Comparison of ENCODE assay signal across 11 cellular contexts in genomic region chr19:18174983-18175382, GRCh38. TPM values are rescaled to one million over a fixed set of nuclear protein-coding genes. Genes with fewer than 3 reads are reported as not detected.
A peak's percentile ranks its signal among the peaks of the same experiment; 100 is the strongest.
DNase-seq lines count a peak whose midpoint lies in the region; ATAC-seq and TF ChIP-seq lines count a peak whose summit lies in the region.
"Had no signal": no experiment of that assay in that cellular context is flagged by ENCODE, and none has a peak within 500 bp of the region (broad histone marks: within the 10 kb centered on the region; RNA-seq: fewer than 3 reads in every experiment).

No MANE protein-coding gene starts in this region.

- H3K27me3 ChIP-seq in duodenal mucosa (ENCODE audit: control insufficient read depth in 1 of 2, insufficient read depth in 2 of 2, low read length in 2 of 2) (no peaks in the 10 kb centered on the region), aorta (ENCODE audit: control insufficient read depth in 1 of 2, insufficient read depth in 2 of 2, low read length in 1 of 2) (no peaks in the 10 kb centered on the region)
- no peaks in the 10 kb centered on the region for H3K27me3 ChIP-seq in effector memory CD4-positive, alpha-beta T cell (replicated peaks; ENCODE audit: control insufficient read depth, insufficient read depth, low read length, poor library complexity, severe bottlenecking)
- H3K27me3 ChIP-seq: ovary, uterus had no signal

- H2AFZ ChIP-seq in OCI-LY7 (ENCODE audit: low read length), result no peak overlapping the region

- DNase-seq in OCI-LY7 (ENCODE audit: low spot score) (no peak), retinal pigment epithelial cell (ENCODE audit: low read depth) (no peak), aorta (no peak), Ammon's horn (ENCODE audit: low spot score) (no peak)
- no peak for DNase-seq in effector memory CD4-positive, alpha-beta T cell
- DNase-seq: erythroblast, NCI-H1436 treated with DMSO at 0.1 percent for 48 hours, ovary, uterus had no signal

- ATAC-seq in aorta (ENCODE audit: low FRiP score), result no peak

- peak overlapping the region; percentile 93 for H3K27ac ChIP-seq in OCI-LY7 (ENCODE audit: low read depth, low read length, poor library complexity, severe bottlenecking)
- H3K27ac ChIP-seq in duodenal mucosa (ENCODE audit: low read depth, low read length), result no peak overlapping the region
- no peak overlapping the region for H3K27ac ChIP-seq in aorta (ENCODE audit: low read depth in 1 of 2, low read length in 2 of 2)
- H3K27ac ChIP-seq in effector memory CD4-positive, alpha-beta T cell (ENCODE audit: insufficient read depth, low read length, poor library complexity, severe bottlenecking), result no peak overlapping the region
- H3K27ac ChIP-seq: ovary had no signal

- TF ChIP-seq CTCF in GM12875 (IDR thresholded peaks at IDR 0.05; ENCODE audit: borderline replicate concordance, insufficient read depth, low read depth, low read length) (no peak), OCI-LY7 (conservative IDR thresholded peaks at IDR 0.05; ENCODE audit: low read length) (no peak), retinal pigment epithelial cell (conservative IDR thresholded peaks at IDR 0.05; ENCODE audit: low read depth, low read length) (no peak)

- WGBS in aorta, 2 donors, result 81 to 83% methylated on average over 11 of the region's 11 CpGs

- POLR2A ChIA-PET in OCI-LY7 (lab: Charles Lee), result interaction anchor here (0.7 to 1.0 kb wide), 3 partner anchors 8 to 17 kb away, joined by 3 to 4 read pairs (median 3); no protein-coding TSS in a partner anchor

- H3K9me2 ChIP-seq in OCI-LY7 (ENCODE audit: insufficient read depth, low read length), result no peaks in the 10 kb centered on the region

- CTCF ChIA-PET in OCI-LY7 (lab: Charles Lee; ENCODE audit: unreplicated experiment), result no interaction called here

- H3K79me2 ChIP-seq in OCI-LY7 (ENCODE audit: insufficient read depth, low read depth, low read length), result peaks cover 24% of the 10 kb centered on the region

- BruUV-seq in OCI-LY7 (replicated peaks; lab: Mats Ljungman, UMichigan), result no TSS peak

- H3K9ac ChIP-seq in duodenal mucosa (ENCODE audit: low read depth in 1 of 2, low read length in 2 of 2), result peak overlapping the region; percentile 79 to 91

- H3K36me3 ChIP-seq in OCI-LY7 (ENCODE audit: insufficient read depth, low read length) (peaks cover 42% of the 10 kb centered on the region), duodenal mucosa (ENCODE audit: control insufficient read depth in 1 of 2, insufficient read depth in 2 of 2, low read length in 2 of 2) (peaks cover 5 to 17% of the 10 kb centered on the region in 2 donors), aorta (ENCODE audit: control insufficient read depth in 1 of 2, insufficient read depth in 2 of 2, low read length in 1 of 2) (no peaks in the 10 kb centered on the region)
- H3K36me3 ChIP-seq in effector memory CD4-positive, alpha-beta T cell (ENCODE audit: control insufficient read depth, insufficient read depth, low read length), result no peaks in the 10 kb centered on the region
- H3K36me3 ChIP-seq: ovary, uterus had no signal

- H3K4me3 ChIP-seq in GM12875 (ENCODE audit: low read depth, low read length) (peak overlapping the region; percentile 68), OCI-LY7 (ENCODE audit: low read depth, low read length, poor library complexity, severe bottlenecking) (peak overlapping the region; percentile 88), duodenal mucosa (ENCODE audit: low read depth in 1 of 2, low read length in 2 of 2) (peak overlapping the region; percentile 88 to 92), retinal pigment epithelial cell (ENCODE audit: low read length) (peak overlapping the region; percentile 1), aorta (ENCODE audit: low read length in 2 of 2) (no peak overlapping the region)
- H3K4me3 ChIP-seq in effector memory CD4-positive, alpha-beta T cell (ENCODE audit: insufficient read depth, low read depth, low read length, poor library complexity, severe bottlenecking), result no peak overlapping the region

- H3K4me1 ChIP-seq in OCI-LY7 (ENCODE audit: insufficient read depth, low read length, poor library complexity, severe bottlenecking), result peaks cover 50% of the 10 kb centered on the region
- H3K4me1 ChIP-seq in duodenal mucosa (ENCODE audit: control insufficient read depth in 1 of 2, insufficient read depth in 2 of 2, low read length in 2 of 2), result peaks cover 18 to 23% of the 10 kb centered on the region in 2 donors
- no peaks in the 10 kb centered on the region for H3K4me1 ChIP-seq in aorta (ENCODE audit: control insufficient read depth in 1 of 2, insufficient read depth in 2 of 2, low read length in 2 of 2)
- peaks cover 4% of the 10 kb centered on the region for H3K4me1 ChIP-seq in effector memory CD4-positive, alpha-beta T cell (ENCODE audit: control insufficient read depth, insufficient read depth, low read length, poor library complexity, severe bottlenecking)

- intact Hi-C loops in OCI-LY7 (cut with micrococcal nuclease; ENCODE audit: unreplicated experiment), result no loop called here
- intact Hi-C loops in aorta (cut with DNase I), result no loop called here

- H3K4me2 ChIP-seq in OCI-LY7 (ENCODE audit: low read length), result peak overlapping the region; percentile 100

- H4K20me1 ChIP-seq in OCI-LY7 (ENCODE audit: insufficient read depth, low read length), result peaks cover 6% of the 10 kb centered on the region; the same call in 1 of the 2 replicates

- H3K9me3 ChIP-seq in OCI-LY7 (ENCODE audit: low read length) (no peaks in the 10 kb centered on the region), duodenal mucosa (ENCODE audit: control insufficient read depth in 1 of 2, low read length in 2 of 2) (no peaks in the 10 kb centered on the region), aorta (ENCODE audit: control insufficient read depth, low read length) (no peaks in the 10 kb centered on the region)
- no peaks in the 10 kb centered on the region for H3K9me3 ChIP-seq in effector memory CD4-positive, alpha-beta T cell (ENCODE audit: control insufficient read depth, low read length)
- H3K9me3 ChIP-seq: ovary, uterus had no signal

RNA-seq across cellular contexts. Expression of gene IFI30, which starts 1.4 kb away (rescaled TPM):
- total RNA-seq in OCI-LY7 (2014; rRNA removed; shearing (Covaris generic)), result 141 and 195 TPM in 2 replicates
- total RNA-seq in OCI-LY7 (2022) (117 and 170 TPM in 2 replicates), aorta (10 to 100 TPM; 85.2 to 92.7 TPM)
- 100 to 1,000 TPM in 1 of 2 donors, 10 to 100 TPM in 1; 35.0 to 107 TPM for polyA plus RNA-seq in aorta

RNA-seq across cellular contexts. Expression of gene MPV17L2, which starts 18.0 kb away (rescaled TPM):
- total RNA-seq in OCI-LY7 (2014; rRNA removed; shearing (Covaris generic)), result 21.9 and 23.7 TPM in 2 replicates
- total RNA-seq in OCI-LY7 (2022) (18.1 and 22.6 TPM in 2 replicates), aorta (1 to 10 TPM; 5.7 to 6.2 TPM)
- 10 to 100 TPM in 1 of 2 donors, 1 to 10 TPM in 1; 6.1 to 12.2 TPM for polyA plus RNA-seq in aorta

RNA-seq across cellular contexts. Expression of gene PIK3R2, which starts 22.0 kb away (rescaled TPM):
- 1.6 and 3.2 TPM in 2 replicates for total RNA-seq in OCI-LY7 (2014; rRNA removed; shearing (Covaris generic))
- total RNA-seq in OCI-LY7 (2022) (20.5 and 30.0 TPM in 2 replicates), aorta (10 to 100 TPM; 14.1 to 21.8 TPM)
- polyA plus RNA-seq in aorta, result 1 to 10 TPM; 1.8 to 5.1 TPM

RNA-seq across cellular contexts. Expression of gene RAB3A, which starts 28.9 kb away (rescaled TPM):
- 2.9 and 4.9 TPM in 2 replicates for total RNA-seq in OCI-LY7 (2014; rRNA removed; shearing (Covaris generic))
- total RNA-seq in OCI-LY7 (2022) (6.9 and 8.6 TPM in 2 replicates), aorta (1 to 10 TPM; 3.4 to 3.8 TPM)
- polyA plus RNA-seq in aorta, result 1 to 10 TPM; 2.1 to 2.6 TPM

RNA-seq across cellular contexts. Expression of gene PDE4C, which starts 51.3 kb away (rescaled TPM):
- not detected in 2 replicates for total RNA-seq in OCI-LY7 (2014; rRNA removed; shearing (Covaris generic))
- 0.77 and 1.4 TPM in 2 replicates for total RNA-seq in OCI-LY7 (2022)
- 1 to 10 TPM; 1.7 to 2.3 TPM for total RNA-seq in aorta
- under 1 TPM; 0.03 to 0.25 TPM for polyA plus RNA-seq in aorta

Comparison
In these comparisons a context has a peak if more than half of its experiments do, and no peak if none do; other contexts are left out.
1. H3K4me3 ChIP-seq: peak in GM12875 (single experiment), OCI-LY7 (single experiment), duodenal mucosa (2 of 2) and retinal pigment epithelial cell (single experiment); none in aorta (0 of 2) and effector memory CD4-positive, alpha-beta T cell (single experiment).